14 cellular contexts compared by ENCODE assay signal in genomic region chr13:44317752-44318550, GRCh38. TPM values are rescaled to one million over a fixed set of nuclear protein-coding genes. Genes with fewer than 3 reads are reported as not detected.
DNase-seq lines count a peak whose midpoint lies in the region; ATAC-seq and TF ChIP-seq lines count a peak whose summit lies in the region.
"Had no signal": no experiment of that assay in that cellular context is flagged by ENCODE, and none has a peak within 500 bp of the region (broad histone marks: within the 10 kb centered on the region; RNA-seq: fewer than 3 reads in every experiment).

No MANE protein-coding gene starts in this region.

- H3K4me3 ChIP-seq in mammary epithelial cell (replicated peaks in 1 of 3; ENCODE audit: insufficient read depth in 1 of 3, low read depth in 2 of 3, low read length in 3 of 3) (no peak overlapping the region), retinal pigment epithelial cell (ENCODE audit: low read length) (no peak overlapping the region), colonic mucosa (no peak overlapping the region), trophoblast cell (ENCODE audit: low read depth, low read length) (no peak overlapping the region)

- H2AFZ ChIP-seq in mammary epithelial cell (ENCODE audit: low read depth, low read length) (no peak overlapping the region), trophoblast cell (ENCODE audit: insufficient read depth, low read length, poor library complexity) (no peak overlapping the region)

- H3K9ac ChIP-seq in mammary epithelial cell (ENCODE audit: insufficient read depth, low read length) (no peak overlapping the region), colonic mucosa (ENCODE audit: low read depth in 2 of 2, low read length in 2 of 2) (no peak overlapping the region), trophoblast cell (ENCODE audit: low read length) (no peak overlapping the region)

- no peak overlapping the region for H4K91ac ChIP-seq in trophoblast cell (ENCODE audit: low read depth, low read length)

- in situ Hi-C loops in mammary epithelial cell (cut with MboI; ENCODE audit: low sequenced_read_pairs in 2 of 2) = loop anchor here in 1 of 2 donors (10.0 kb wide), 1 partner anchor 83 kb away; no protein-coding TSS in a partner anchor

- H3K18ac ChIP-seq in trophoblast cell (ENCODE audit: low read length) = no peak overlapping the region

- no peak overlapping the region for H4K8ac ChIP-seq in trophoblast cell (ENCODE audit: low read depth, low read length)

- no peak overlapping the region for H2BK12ac ChIP-seq in trophoblast cell (ENCODE audit: low read length)

- no peak overlapping the region for H2AK5ac ChIP-seq in trophoblast cell (ENCODE audit: low read length)

- H3K4me2 ChIP-seq in mammary epithelial cell (ENCODE audit: insufficient read depth, low read depth, low read length) (no peak overlapping the region), trophoblast cell (ENCODE audit: low read length) (no peak overlapping the region)

- no peak overlapping the region for H3K27ac Mint-ChIP-seq in stimulated activated memory B cell treated with anti-CD40 and anti-IgM and Interleukin-4, amounts not matched to agents 10 μg/mL and 1 μg/mL and 100 μg/mL, for 72 hours
- H3K27ac Mint-ChIP-seq: naive thymus-derived CD4-positive, alpha-beta T cell had no signal

- no peak overlapping the region for H3K23ac ChIP-seq in trophoblast cell (ENCODE audit: low read length)

- WGBS in mammary epithelial cell (ENCODE audit: low coverage, missing lambda C conversion rate) = 61% methylated on average over 6 of the region's 8 CpGs
- no CpG with 5 or more reads among the region's 8 CpGs for WGBS in trophoblast cell (ENCODE audit: extremely low coverage, insufficient coverage, insufficient read length)

- no peaks in the 10 kb centered on the region for H3K79me1 ChIP-seq in trophoblast cell (ENCODE audit: low read length)

- H3K36me3 Mint-ChIP-seq in stimulated activated memory B cell treated with anti-CD40 and anti-IgM and Interleukin-4, amounts not matched to agents 10 μg/mL and 1 μg/mL and 100 μg/mL, for 72 hours = no peaks in the 10 kb centered on the region

- H3K4me1 ChIP-seq in mammary epithelial cell (ENCODE audit: insufficient read depth, low read length) (peaks cover 30% of the 10 kb centered on the region), colonic mucosa (no peaks in the 10 kb centered on the region), trophoblast cell (ENCODE audit: control insufficient read depth in 1 of 2, insufficient read depth in 2 of 2, low read length in 2 of 2) (no peaks in the 10 kb centered on the region)

- intact Hi-C loops in mammary epithelial cell (cut with micrococcal nuclease) (no loop called here), colonic mucosa (cut with DNase I) (no loop called here)

- peaks cover 9% of the 10 kb centered on the region for H3K27me3 Mint-ChIP-seq in stimulated activated memory B cell treated with anti-CD40 and anti-IgM and Interleukin-4, amounts not matched to agents 10 μg/mL and 1 μg/mL and 100 μg/mL, for 72 hours

- no peaks in the 10 kb centered on the region for H3K36me3 ChIP-seq in mammary epithelial cell (ENCODE audit: insufficient read depth, low read length)
- H3K36me3 ChIP-seq in colonic mucosa = no peaks in the 10 kb centered on the region
- H3K36me3 ChIP-seq in trophoblast cell (ENCODE audit: control insufficient read depth in 1 of 2, insufficient read depth in 2 of 2, low read length in 2 of 2) = no peaks in the 10 kb centered on the region
- H3K36me3 ChIP-seq: ascending aorta had no signal

- no peak overlapping the region for H4K12ac ChIP-seq in trophoblast cell (ENCODE audit: low read depth, low read length)

- DNase-seq in GM03348 (ENCODE audit: low spot score) (peak; percentile 44), NCI-H1930 (lab: John Stamatoyannopoulos, UW) (peak; percentile 14 to 76), mammary epithelial cell (peak; percentile 24), retinal pigment epithelial cell (ENCODE audit: low read depth) (peak; percentile 81), amygdala (lab: John Stamatoyannopoulos, UW) (no peak), colonic mucosa (no peak), trophoblast cell (no peak)
- DNase-seq: Caco-2; naive thymus-derived CD4-positive, alpha-beta T cell; NCI-H187 had no signal

- no peak for TF ChIP-seq CTCF in mammary epithelial cell (conservative IDR thresholded peaks at IDR 0.05 in 1 of 2, IDR thresholded peaks at IDR 0.05 in 1 of 2; ENCODE audit: extremely low read depth in 1 of 2, insufficient read depth in 1 of 2, low read depth in 1 of 2, low read length in 2 of 2)
- no peak for TF ChIP-seq CTCF in retinal pigment epithelial cell (conservative IDR thresholded peaks at IDR 0.05; ENCODE audit: low read depth, low read length)
- TF ChIP-seq CTCF in colonic mucosa (IDR thresholded peaks at IDR 0.05) = no peak

- dilution Hi-C loops in mammary epithelial cell (cut with HindIII; ENCODE audit: low sequenced_read_pairs) = no loop called here

- H4K20me1 ChIP-seq in mammary epithelial cell (ENCODE audit: insufficient read depth, low read length) = no peaks in the 10 kb centered on the region

- no peaks in the 10 kb centered on the region for H3K9me3 Mint-ChIP-seq in stimulated activated memory B cell treated with anti-CD40 and anti-IgM and Interleukin-4, amounts not matched to agents 10 μg/mL and 1 μg/mL and 100 μg/mL, for 72 hours

- no peak overlapping the region for H3K27ac ChIP-seq in mammary epithelial cell (ENCODE audit: insufficient read depth, low read depth, low read length)
- H3K27ac ChIP-seq in colonic mucosa = no peak overlapping the region
- H3K27ac ChIP-seq in trophoblast cell (ENCODE audit: low read depth, low read length) = no peak overlapping the region
- H3K27ac ChIP-seq: VCaP had no signal

- H3K27me3 ChIP-seq in mammary epithelial cell (ENCODE audit: insufficient read depth, low read length) = no peaks in the 10 kb centered on the region
- H3K27me3 ChIP-seq in colonic mucosa = no peaks in the 10 kb centered on the region
- H3K27me3 ChIP-seq in trophoblast cell (ENCODE audit: insufficient read depth, low read length) = no peaks in the 10 kb centered on the region
- H3K27me3 ChIP-seq: ascending aorta had no signal

- H2BK5ac ChIP-seq in trophoblast cell (ENCODE audit: low read depth, low read length, poor library complexity) = no peak overlapping the region

- no peak overlapping the region for H3K14ac ChIP-seq in trophoblast cell (ENCODE audit: low read length)

- H3K79me2 ChIP-seq in mammary epithelial cell (ENCODE audit: insufficient read depth, low read length) (no peaks in the 10 kb centered on the region), trophoblast cell (ENCODE audit: control insufficient read depth, insufficient read depth, low read length, poor library complexity) (no peaks in the 10 kb centered on the region)

- no TSS peak for BruUV-seq in mammary epithelial cell (replicated peaks; lab: Mats Ljungman, UMichigan)

- H2BK120ac ChIP-seq in trophoblast cell (ENCODE audit: insufficient read depth, low read length, poor library complexity) = no peak overlapping the region

- no peaks in the 10 kb centered on the region for H3K4me1 Mint-ChIP-seq in stimulated activated memory B cell treated with anti-CD40 and anti-IgM and Interleukin-4, amounts not matched to agents 10 μg/mL and 1 μg/mL and 100 μg/mL, for 72 hours

- CTCF ChIA-PET in mammary epithelial cell (lab: Charles Lee; ENCODE audit: low non-redundant PET) = no interaction called here

- no peak for ATAC-seq in stimulated activated memory B cell treated with anti-CD40 and anti-IgM and Interleukin-4, amounts not matched to agents 10 μg/mL and 1 μg/mL and 100 μg/mL, for 72 hours
- ATAC-seq: naive thymus-derived CD4-positive, alpha-beta T cell had no signal

- peaks cover 2% of the 10 kb centered on the region for H3K9me3 ChIP-seq in mammary epithelial cell (replicated peaks; ENCODE audit: insufficient read depth, low read length)
- H3K9me3 ChIP-seq in colonic mucosa = no peaks in the 10 kb centered on the region
- no peaks in the 10 kb centered on the region for H3K9me3 ChIP-seq in trophoblast cell (ENCODE audit: insufficient read depth, low read depth, low read length)
- H3K9me3 ChIP-seq: ascending aorta, Caco-2 had no signal

- H3K4ac ChIP-seq in trophoblast cell (ENCODE audit: low read depth, low read length) = no peak overlapping the region

- no peak overlapping the region for H3K4me3 Mint-ChIP-seq in stimulated activated memory B cell treated with anti-CD40 and anti-IgM and Interleukin-4, amounts not matched to agents 10 μg/mL and 1 μg/mL and 100 μg/mL, for 72 hours
- H3K4me3 Mint-ChIP-seq: naive thymus-derived CD4-positive, alpha-beta T cell had no signal

RNA-seq across cellular contexts. Expression of gene SERP2, which starts 55.7 kb away (rescaled TPM):
- total RNA-seq in mammary epithelial cell (1 to 10 TPM in 1 of 2 donors, under 1 TPM in 1; 0.94 to 3.0 TPM), colonic mucosa (1 to 10 TPM; 1.6 to 2.7 TPM)
- 0.87 TPM for polyA plus RNA-seq in mammary epithelial cell
- 6.7 TPM for polyA minus RNA-seq in mammary epithelial cell
- polyA plus RNA-seq in trophoblast cell (2013) = 0.61 and 0.66 TPM in 2 replicates
- total RNA-seq: Caco-2, endothelial cell of umbilical vein had no signal

Comparison
In these comparisons a context has a peak if more than half of its experiments do, and no peak if none do; other contexts are left out.
1. DNase-seq: peak in GM03348 (single experiment), NCI-H1930 (2 of 2), mammary epithelial cell (single experiment) and retinal pigment epithelial cell (single experiment); none in amygdala (0 of 56), colonic mucosa (single experiment) and trophoblast cell (0 of 2).